19 cellular contexts compared by ENCODE assay signal in the genomic region with DNA sequence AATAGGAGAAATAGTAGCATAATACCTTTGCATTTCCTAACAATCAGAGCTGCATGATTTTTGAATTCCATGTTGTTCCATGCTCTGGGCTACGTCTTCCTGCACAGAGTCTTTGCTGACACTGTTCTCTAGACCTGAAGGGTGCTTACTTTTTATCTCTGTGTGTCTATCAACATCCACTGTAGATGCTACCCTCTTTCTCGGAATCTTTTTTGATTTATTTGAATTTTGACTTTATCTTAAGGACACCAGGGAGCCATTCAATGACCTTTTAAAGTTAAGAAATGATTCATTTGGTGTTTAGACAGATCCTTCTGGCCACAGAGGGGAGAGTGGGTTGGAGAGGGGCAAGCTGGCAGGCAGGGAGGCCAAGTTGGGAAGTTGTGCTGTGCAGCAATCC.
DNase-seq lines count a peak whose midpoint lies in the region; ATAC-seq, FAIRE-seq and TF ChIP-seq lines count a peak whose summit lies in the region.
"Had no signal": no experiment of that assay in that cellular context is flagged by ENCODE, and none has a peak within 500 bp of the region (broad histone marks: within the 10 kb centered on the region; RNA-seq: fewer than 3 reads in every experiment).

No MANE protein-coding gene starts in this region.

- H3K4me3 ChIP-seq in Caco-2 (ENCODE audit: low read depth, low read length) = no peak overlapping the region
- peak overlapping the region; percentile 42 for H3K4me3 ChIP-seq in PC-3 (ENCODE audit: low read length)
- peak overlapping the region in 1 of 4 experiments; percentile 15; a peak in 1 of 8 replicates for H3K4me3 ChIP-seq in H1 (ENCODE audit: extremely low read depth in 1 of 4, insufficient read depth in 2 of 4, low read depth in 3 of 4, low read length in 4 of 4)
- no peak overlapping the region for H3K4me3 ChIP-seq in MM.1S (ENCODE audit: low read length)
- H3K4me3 ChIP-seq: MG63, SK-N-MC had no signal

- no peaks in the 10 kb centered on the region for H3K36me3 ChIP-seq in Caco-2 (ENCODE audit: control insufficient read depth, insufficient read depth, low read length)
- peaks cover 7% of the 10 kb centered on the region; the same call in 1 of the 2 replicates for H3K36me3 ChIP-seq in PC-3 (ENCODE audit: low read depth, low read length)
- peaks cover 0 to 9% (median 0%) of the 10 kb centered on the region in 4 experiments; a peak in 3 of 8 replicates for H3K36me3 ChIP-seq in H1 (ENCODE audit: control insufficient read depth in 2 of 4, insufficient read depth in 4 of 4, low read length in 3 of 4)
- H3K36me3 ChIP-seq in MM.1S (replicated peaks; ENCODE audit: insufficient read depth, low read length) = no peaks in the 10 kb centered on the region
- H3K36me3 ChIP-seq: MG63 had no signal

- no peak for FAIRE-seq in H1 (lab: Jason Lieb, UNC)
- FAIRE-seq: HepG2 had no signal

- no peak overlapping the region for H3K4ac ChIP-seq in H1 (replicated peaks; ENCODE audit: insufficient read length, low read depth, low read length)

- TF ChIP-seq EP300 in H1 (IDR thresholded peaks at IDR 0.05; ENCODE audit: borderline replicate concordance in 1 of 2, low read depth in 2 of 2, low read length in 2 of 2) = no peak

- no peak for DNase-seq in Caco-2
- no peak for DNase-seq in PC-3
- DNase-seq in H1 (ENCODE audit: low read depth in 1 of 2, low spot score in 2 of 2) = no peak
- DNase-seq in nephron progenitor cell = no peak
- DNase-seq in ecto neural progenitor cell (ENCODE audit: low spot score) = no peak
- no peak for DNase-seq in MM.1S
- no peak for DNase-seq in GM19238 (ENCODE audit: insufficient read length, low spot score)
- DNase-seq: COR-L47, DMS153, MG63, NCI-H1105 treated with DMSO at 0.1 percent for 48 hours, NCI-H187, NCI-H748 treated with DMSO at 0.1 percent for 48 hours, T-cell had no signal

- H3K18ac ChIP-seq in H1 (ENCODE audit: extremely low read depth, low read length) = peak overlapping the region; percentile 44

- peaks cover 51% of the 10 kb centered on the region for H3K4me1 ChIP-seq in Caco-2
- H3K4me1 ChIP-seq in PC-3 (ENCODE audit: insufficient read depth, low read length) = peaks cover 43% of the 10 kb centered on the region
- peaks cover 5 to 10% (median 8%) of the 10 kb centered on the region in 4 experiments for H3K4me1 ChIP-seq in H1 (replicated peaks in 1 of 4; ENCODE audit: control insufficient read depth in 3 of 4, insufficient read depth in 4 of 4, low read length in 3 of 4)
- peaks cover 11% of the 10 kb centered on the region for H3K4me1 ChIP-seq in MM.1S (ENCODE audit: low read length)

- H2BK12ac ChIP-seq in H1 (ENCODE audit: low read depth, low read length) = peak overlapping the region; percentile 40; the same call in 1 of the 2 replicates

- CTCF ChIA-PET in Caco-2 (lab: Charles Lee) (no interaction called here), PC-3 (lab: Charles Lee) (no interaction called here), H1 (lab: Charles Lee; ENCODE audit: partially characterized antibody) (interaction anchor here (0.6 to 2.5 kb wide), 7 partner anchors 8 to 212 kb away, joined by 3 to 8 read pairs (median 5); no protein-coding TSS in a partner anchor)

- H3K27ac Mint-ChIP-seq in Caco-2 (ENCODE audit: unreplicated experiment) = peak overlapping the region; percentile 78
- H3K27ac Mint-ChIP-seq in nephron progenitor cell = peak overlapping the region; percentile 11
- no peak overlapping the region for H3K27ac Mint-ChIP-seq in stimulated activated memory B cell treated with anti-CD40 and anti-IgM and Interleukin-4, amounts not matched to agents 10 μg/mL and 1 μg/mL and 100 μg/mL, for 72 hours
- H3K27ac Mint-ChIP-seq: CD14-positive monocyte, T-cell had no signal

- H3K27me3 Mint-ChIP-seq in Caco-2 (ENCODE audit: insufficient read depth, unreplicated experiment) = no peaks in the 10 kb centered on the region
- H3K27me3 Mint-ChIP-seq in nephron progenitor cell (ENCODE audit: low read depth, poor library complexity) = peaks cover 2% of the 10 kb centered on the region
- peaks cover under 1% of the 10 kb centered on the region for H3K27me3 Mint-ChIP-seq in stimulated activated memory B cell treated with anti-CD40 and anti-IgM and Interleukin-4, amounts not matched to agents 10 μg/mL and 1 μg/mL and 100 μg/mL, for 72 hours

- no peak overlapping the region for H4K8ac ChIP-seq in H1 (ENCODE audit: extremely low read depth, insufficient read depth, low read length)

- no peak for TF ChIP-seq POLR2A in H1 (IDR thresholded peaks at IDR 0.05; ENCODE audit: control extremely low read depth in 1 of 2, low read depth in 2 of 2, low read length in 2 of 2)

- H3K14ac ChIP-seq in H1 (ENCODE audit: insufficient read length) = no peak overlapping the region

- H3K4me1 Mint-ChIP-seq in Caco-2 (ENCODE audit: low read depth, unreplicated experiment) = peaks cover 45% of the 10 kb centered on the region
- H3K4me1 Mint-ChIP-seq in nephron progenitor cell = peaks cover 16% of the 10 kb centered on the region
- no peaks in the 10 kb centered on the region for H3K4me1 Mint-ChIP-seq in stimulated activated memory B cell treated with anti-CD40 and anti-IgM and Interleukin-4, amounts not matched to agents 10 μg/mL and 1 μg/mL and 100 μg/mL, for 72 hours
- H3K4me1 Mint-ChIP-seq: CD14-positive monocyte, T-cell had no signal

- no peaks in the 10 kb centered on the region for H3K23me2 ChIP-seq in H1 (ENCODE audit: low read depth, low read length)

- H3K79me1 ChIP-seq in H1 (ENCODE audit: low read depth, low read length) = peaks cover 13% of the 10 kb centered on the region

- intact Hi-C loops in Caco-2 (cut with micrococcal nuclease; ENCODE audit: unreplicated experiment) (loop anchor here (2.0 kb wide), 2 partner anchors 117 to 211 kb away; no protein-coding TSS in a partner anchor), PC-3 (cut with micrococcal nuclease) (loop anchor here (2.0 to 10.0 kb wide), 4 partner anchors 25 to 419 kb away; a partner anchor contains a TSS)

- H3K9me2 ChIP-seq in PC-3 (replicated peaks; ENCODE audit: low read length) (no peaks in the 10 kb centered on the region), MM.1S (replicated peaks; ENCODE audit: insufficient read depth, low read length) (no peaks in the 10 kb centered on the region)

- H3K27ac ChIP-seq in PC-3 (ENCODE audit: low read length) (peak overlapping the region; percentile 93), H1 (ENCODE audit: low read depth, low read length) (peak overlapping the region; percentile 73), MM.1S (ENCODE audit: low read length) (no peak overlapping the region)
- H3K27ac ChIP-seq: SK-N-MC had no signal

- H3K23ac ChIP-seq in H1 (ENCODE audit: insufficient read length) = no peak overlapping the region

- WGBS in H1 (ENCODE audit: extremely low coverage in 1 of 2, insufficient coverage in 1 of 2, insufficient read length in 1 of 2, insufficient replicate concordance in 2 of 2, low coverage in 1 of 2, low lambda C conversion rate in 2 of 2, missing lambda C conversion rate in 1 of 2), 2 experiments = 76% methylated on average over 2 of the region's 2 CpGs; no CpG with 5 or more reads in 1 of the 2 experiments

- BruUV-seq in Caco-2 (replicated peaks; lab: Mats Ljungman, UMichigan) (no TSS peak), PC-3 (replicated peaks; lab: Mats Ljungman, UMichigan) (no TSS peak)

- POLR2A ChIA-PET in Caco-2 (lab: Charles Lee) = no interaction called here
- POLR2A ChIA-PET in PC-3 (lab: Charles Lee; ENCODE audit: unreplicated experiment) = no interaction called here
- POLR2A ChIA-PET in H1 (lab: Charles Lee; ENCODE audit: partially characterized antibody) = interaction anchor here (0.6 to 1.8 kb wide), 8 partner anchors 10 to 1296 kb away, joined by 3 to 5 read pairs (median 3); no protein-coding TSS in a partner anchor

- H2AK5ac ChIP-seq in H1 (ENCODE audit: low read depth, low read length) = peak overlapping the region; percentile 85

- peak overlapping the region; percentile 62 for H2BK120ac ChIP-seq in H1 (replicated peaks; ENCODE audit: low read depth, low read length)

- H4K20me1 ChIP-seq in PC-3 (ENCODE audit: low read length) (no peaks in the 10 kb centered on the region), H1 (replicated peaks in 1 of 2; ENCODE audit: control insufficient read depth in 1 of 2, insufficient read depth in 2 of 2, low read length in 2 of 2) (no peaks in the 10 kb centered on the region), MM.1S (ENCODE audit: insufficient read depth, low read length) (no peaks in the 10 kb centered on the region)

- H3K9ac ChIP-seq in PC-3 (ENCODE audit: low read length) (peak overlapping the region; percentile 60), H1 (replicated peaks in 1 of 4; ENCODE audit: extremely low read depth in 1 of 4, low read depth in 3 of 4, low read length in 3 of 4) (no peak overlapping the region; a peak in 1 of 7 replicates), MM.1S (ENCODE audit: low read length) (no peak overlapping the region)

- peak overlapping the region; percentile 22; the same call in 1 of the 2 replicates for H2BK5ac ChIP-seq in H1 (ENCODE audit: low read depth, low read length)

- H4K91ac ChIP-seq in H1 (replicated peaks; ENCODE audit: insufficient read length, low read length) = peak overlapping the region; percentile 61

- H2BK15ac ChIP-seq in H1 (ENCODE audit: low read length) = peak overlapping the region; percentile 54; the same call in 1 of the 2 replicates

- no peaks in the 10 kb centered on the region for H3K9me3 ChIP-seq in Caco-2
- H3K9me3 ChIP-seq in PC-3 (ENCODE audit: low read length) = no peaks in the 10 kb centered on the region
- H3K9me3 ChIP-seq in H1 (ENCODE audit: insufficient read depth in 2 of 2, low read depth in 1 of 2, low read length in 1 of 2) = no peaks in the 10 kb centered on the region
- H3K9me3 ChIP-seq in MM.1S (replicated peaks; ENCODE audit: insufficient read depth, low read length) = no peaks in the 10 kb centered on the region
- H3K9me3 ChIP-seq: MG63 had no signal

- H3K9me3 Mint-ChIP-seq in Caco-2 (ENCODE audit: unreplicated experiment) (no peaks in the 10 kb centered on the region), nephron progenitor cell (peaks cover 7% of the 10 kb centered on the region)
- H3K9me3 Mint-ChIP-seq in stimulated activated memory B cell treated with anti-CD40 and anti-IgM and Interleukin-4, amounts not matched to agents 10 μg/mL and 1 μg/mL and 100 μg/mL, for 72 hours = no peaks in the 10 kb centered on the region
- H3K9me3 Mint-ChIP-seq: T-cell had no signal

- H3K79me2 ChIP-seq in PC-3 (ENCODE audit: low read length) (peaks cover 57% of the 10 kb centered on the region), H1 (ENCODE audit: control insufficient read depth in 1 of 2, insufficient read depth in 2 of 2, low read length in 2 of 2) (peaks cover 3 to 46% of the 10 kb centered on the region in 2 experiments), MM.1S (ENCODE audit: low read length) (no peaks in the 10 kb centered on the region)

- H2BK20ac ChIP-seq in H1 (ENCODE audit: low read length) = peak overlapping the region; percentile 51; the same call in 1 of the 2 replicates

- H3K27me3 ChIP-seq in Caco-2 (replicated peaks; ENCODE audit: control insufficient read depth, insufficient read depth, low read length) = no peaks in the 10 kb centered on the region
- no peaks in the 10 kb centered on the region for H3K27me3 ChIP-seq in PC-3 (ENCODE audit: low read length)
- no peaks in the 10 kb centered on the region for H3K27me3 ChIP-seq in H1 (replicated peaks in 1 of 4; ENCODE audit: control insufficient read depth in 3 of 4, extremely low read depth in 1 of 4, insufficient read depth in 3 of 4, low read length in 3 of 4)
- H3K27me3 ChIP-seq in MM.1S (replicated peaks; ENCODE audit: insufficient read depth, low read length) = no peaks in the 10 kb centered on the region
- H3K27me3 ChIP-seq: MG63 had no signal

- peak overlapping the region; percentile 79 for H3K4me2 ChIP-seq in PC-3 (ENCODE audit: low read length)
- H3K4me2 ChIP-seq in H1 (ENCODE audit: insufficient read depth in 1 of 2, low read depth in 2 of 2, low read length in 2 of 2) = peak overlapping the region; percentile 35 to 47; a peak in 3 of 4 replicates
- H3K4me2 ChIP-seq in MM.1S (ENCODE audit: low read depth, low read length) = no peak overlapping the region

- H2AFZ ChIP-seq in PC-3 (ENCODE audit: low read length) = no peak overlapping the region
- no peak overlapping the region for H2AFZ ChIP-seq in H1 (ENCODE audit: low read length)
- H2AFZ ChIP-seq in MM.1S (ENCODE audit: low read length) = no peak overlapping the region

- no peak for TF ChIP-seq RAD21 in H1 (IDR thresholded peaks at IDR 0.05 in 1 of 2, conservative IDR thresholded peaks at IDR 0.05 in 1 of 2; ENCODE audit: low read depth in 2 of 2, low read length in 2 of 2)

- TF ChIP-seq CTCF in Caco-2 (IDR thresholded peaks at IDR 0.05; ENCODE audit: insufficient read depth in 1 of 2, low read depth in 1 of 2, low read length in 1 of 2, severe bottlenecking in 1 of 2, unreplicated experiment in 1 of 2) (no peak), PC-3 (conservative IDR thresholded peaks at IDR 0.05; ENCODE audit: low read depth, low read length) (no peak), H1 (IDR thresholded peaks at IDR 0.05; ENCODE audit: control extremely low read depth in 1 of 3, insufficient read depth in 1 of 3, low read depth in 1 of 3, low read length in 3 of 3) (no peak), nephron progenitor cell (IDR thresholded peaks at IDR 0.05) (no peak), MM.1S (IDR thresholded peaks at IDR 0.05; ENCODE audit: low read length) (no peak)

- H3K56ac ChIP-seq in H1 (replicated peaks; ENCODE audit: insufficient read length, low read depth, low read length) = no peak overlapping the region

- H3K36me3 Mint-ChIP-seq in Caco-2 (ENCODE audit: insufficient read depth, unreplicated experiment) = peaks cover 5% of the 10 kb centered on the region
- peaks cover 58% of the 10 kb centered on the region for H3K36me3 Mint-ChIP-seq in nephron progenitor cell (ENCODE audit: low read depth)
- H3K36me3 Mint-ChIP-seq in stimulated activated memory B cell treated with anti-CD40 and anti-IgM and Interleukin-4, amounts not matched to agents 10 μg/mL and 1 μg/mL and 100 μg/mL, for 72 hours = no peaks in the 10 kb centered on the region
- H3K36me3 Mint-ChIP-seq: T-cell had no signal

- H4K5ac ChIP-seq in H1 (ENCODE audit: insufficient read length, low read depth, low read length) = no peak overlapping the region

- ATAC-seq in PC-3 = no peak
- ATAC-seq in stimulated activated memory B cell treated with anti-CD40 and anti-IgM and Interleukin-4, amounts not matched to agents 10 μg/mL and 1 μg/mL and 100 μg/mL, for 72 hours = no peak
- ATAC-seq: HepG2, Right ventricle myocardium inferior, T-cell had no signal

- H3F3A ChIP-seq in PC-3 (ENCODE audit: low read length, unreplicated experiment) (no peaks in the 10 kb centered on the region), MM.1S (ENCODE audit: insufficient read depth, low read length) (no peaks in the 10 kb centered on the region)

- H3K4me3 Mint-ChIP-seq in Caco-2 (ENCODE audit: unreplicated experiment) (peak overlapping the region; percentile 60), nephron progenitor cell (no peak overlapping the region)
- no peak overlapping the region for H3K4me3 Mint-ChIP-seq in stimulated activated memory B cell treated with anti-CD40 and anti-IgM and Interleukin-4, amounts not matched to agents 10 μg/mL and 1 μg/mL and 100 μg/mL, for 72 hours
- H3K4me3 Mint-ChIP-seq: CD14-positive monocyte, T-cell had no signal
